ENCODE assay signal across 12 cellular contexts in the genomic region with DNA sequence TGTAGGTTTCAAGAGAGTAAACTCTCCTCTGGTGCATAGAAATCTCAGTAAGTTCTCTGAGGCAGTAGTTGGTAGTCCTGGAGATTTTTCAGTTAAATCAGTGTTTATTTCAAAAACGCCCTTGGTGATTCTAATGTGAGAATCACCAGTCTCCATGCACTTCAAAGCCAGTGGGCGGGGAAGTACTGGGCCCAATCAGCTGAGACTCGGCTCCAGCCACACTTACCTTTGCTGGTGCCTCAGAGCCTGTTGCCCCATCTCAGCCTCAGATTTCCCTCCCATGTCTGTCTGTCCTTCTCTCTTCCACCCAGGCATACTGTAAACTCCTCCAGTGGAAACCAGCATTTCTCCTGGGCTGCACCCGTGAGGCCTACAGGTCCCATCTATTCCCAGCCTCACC. TPM values are rescaled to one million over a fixed set of nuclear protein-coding genes. Genes with fewer than 3 reads are reported as not detected.
A peak's percentile ranks its signal among the peaks of the same experiment; 100 is the strongest.
DNase-seq lines count a peak whose midpoint lies in the region; ATAC-seq, FAIRE-seq and TF ChIP-seq lines count a peak whose summit lies in the region.
"Had no signal": no experiment of that assay in that cellular context is flagged by ENCODE, and none has a peak within 500 bp of the region (broad histone marks: within the 10 kb centered on the region; RNA-seq: fewer than 3 reads in every experiment).

No MANE protein-coding gene starts in this region.

- TF ChIP-seq CTCF in CD14-positive monocyte (IDR thresholded peaks at IDR 0.05), result no peak
- TF ChIP-seq CTCF in HFFc6 (IDR thresholded peaks at IDR 0.05), result no peak
- no peak for TF ChIP-seq CTCF in astrocyte (IDR thresholded peaks at IDR 0.05; ENCODE audit: insufficient read depth, low read depth, low read length)
- no peak for TF ChIP-seq CTCF in Calu3 (IDR thresholded peaks at IDR 0.05; ENCODE audit: unreplicated experiment)

- peaks cover 38% of the 10 kb centered on the region for H3K4me1 Mint-ChIP-seq in CD14-positive monocyte
- H3K4me1 Mint-ChIP-seq in HFFc6 (ENCODE audit: low read depth), result peaks cover 23% of the 10 kb centered on the region
- peaks cover 20% of the 10 kb centered on the region for H3K4me1 Mint-ChIP-seq in astrocyte (ENCODE audit: low read depth, unreplicated experiment)
- peaks cover 24% of the 10 kb centered on the region for H3K4me1 Mint-ChIP-seq in Calu3 (ENCODE audit: low read depth, unreplicated experiment)

- H3K4me3 ChIP-seq in astrocyte (ENCODE audit: insufficient read depth, low read depth, low read length) (no peak overlapping the region), mesodermal cell (ENCODE audit: extremely low read depth, insufficient read depth, low read length, poor library complexity, severe bottlenecking) (no peak overlapping the region)

- H3K4me3 Mint-ChIP-seq in CD14-positive monocyte (no peak overlapping the region), HFFc6 (peak overlapping the region; percentile 70), astrocyte (ENCODE audit: unreplicated experiment) (no peak overlapping the region), Calu3 (ENCODE audit: low read depth, unreplicated experiment) (no peak overlapping the region)

- DNase-seq in CD14-positive monocyte (ENCODE audit: low spot score), result no peak
- DNase-seq in HFFc6, result no peak
- no peak for DNase-seq in astrocyte (ENCODE audit: low read depth)
- DNase-seq in left colon, result no peak
- no peak for DNase-seq in Calu3
- DNase-seq in SW 1271 (lab: John Stamatoyannopoulos, UW), result no peak
- no peak for DNase-seq in KBM-7
- DNase-seq: DMS153, NCI-H187 treated with DMSO at 0.1 percent for 48 hours, retina, SHP77 had no signal

- H3K36me3 ChIP-seq in astrocyte (ENCODE audit: insufficient read depth, low read length) (no peaks in the 10 kb centered on the region), mesodermal cell (ENCODE audit: control insufficient read depth, insufficient read depth, low read length) (no peaks in the 10 kb centered on the region)

- H3K9me3 ChIP-seq in astrocyte (ENCODE audit: insufficient read depth, low read depth, low read length), result no peaks in the 10 kb centered on the region
- H3K9me3 ChIP-seq in mesodermal cell (ENCODE audit: control insufficient read depth, low read length), result no peaks in the 10 kb centered on the region

- 73 to 79% methylated on average over 3 to 4 of the region's 4 CpGs for WGBS in mesodermal cell (ENCODE audit: insufficient coverage in 2 of 2), 2 experiments

- H3K4me1 ChIP-seq in astrocyte (ENCODE audit: insufficient read depth, low read length) (peaks cover 7% of the 10 kb centered on the region), mesodermal cell (ENCODE audit: control insufficient read depth, insufficient read depth, low read length, poor library complexity, severe bottlenecking) (peaks cover 14% of the 10 kb centered on the region)

- no peaks in the 10 kb centered on the region for H3K79me2 ChIP-seq in astrocyte (ENCODE audit: insufficient read depth, low read length)

- H3K27me3 ChIP-seq in astrocyte (ENCODE audit: insufficient read depth, low read length), result no peaks in the 10 kb centered on the region

- intact Hi-C loops in CD14-positive monocyte (cut with micrococcal nuclease) (loop anchor here in 1 of 2 donors (10.0 kb wide), 1 partner anchor 53 kb away; no protein-coding TSS in a partner anchor), left colon (cut with DNase I, micrococcal nuclease) (loop anchor here in 1 of 2 donors (10.0 kb wide), 1 partner anchor 53 kb away; no protein-coding TSS in a partner anchor), Calu3 (cut with micrococcal nuclease; ENCODE audit: unreplicated experiment) (loop anchor here (5.0 kb wide), 2 partner anchors 44 to 624 kb away; no protein-coding TSS in a partner anchor)

- no peaks in the 10 kb centered on the region for H3K9me3 Mint-ChIP-seq in CD14-positive monocyte
- H3K9me3 Mint-ChIP-seq in HFFc6, result no peaks in the 10 kb centered on the region
- no peaks in the 10 kb centered on the region for H3K9me3 Mint-ChIP-seq in astrocyte (ENCODE audit: unreplicated experiment)
- no peaks in the 10 kb centered on the region for H3K9me3 Mint-ChIP-seq in Calu3 (ENCODE audit: low read depth, unreplicated experiment)

- H3K36me3 Mint-ChIP-seq in CD14-positive monocyte (peaks cover 2 to 3% of the 10 kb centered on the region in 2 donors), HFFc6 (ENCODE audit: low read depth) (no peaks in the 10 kb centered on the region), astrocyte (ENCODE audit: low read depth, unreplicated experiment) (no peaks in the 10 kb centered on the region), Calu3 (ENCODE audit: insufficient read depth, unreplicated experiment) (no peaks in the 10 kb centered on the region)

- in situ Hi-C loops in KBM-7 (cut with MboI; ENCODE audit: low pct_unique_long_range_greater_than_20kb, low sequenced_read_pairs), result no loop called here

- H3K27ac Mint-ChIP-seq in CD14-positive monocyte, result peak overlapping the region; percentile 47 to 78 (median 68)
- H3K27ac Mint-ChIP-seq in HFFc6, result peak overlapping the region; percentile 61
- peak overlapping the region; percentile 4 for H3K27ac Mint-ChIP-seq in astrocyte (ENCODE audit: unreplicated experiment)
- no peak overlapping the region for H3K27ac Mint-ChIP-seq in Calu3 (ENCODE audit: unreplicated experiment)

- CTCF ChIA-PET in Calu3 (lab: Charles Lee), result interaction anchor here (2.2 to 2.8 kb wide), 2 partner anchors 8 to 55 kb away, joined by 13 to 17 read pairs; partner anchors contain the start of gene MGST2

- BruUV-seq in Calu3 (replicated peaks; lab: Mats Ljungman, UMichigan), result no TSS peak

- H2AFZ ChIP-seq in astrocyte (ENCODE audit: low read depth, low read length), result peak overlapping the region; percentile 47

- peak overlapping the region; percentile 71 for H3K4me2 ChIP-seq in astrocyte (ENCODE audit: low read length)

- H3K9ac ChIP-seq in astrocyte (ENCODE audit: low read length), result peak overlapping the region; percentile 32

- no peak overlapping the region for H3K27ac ChIP-seq in astrocyte (ENCODE audit: low read depth, low read length)
- peak overlapping the region; percentile 33 for H3K27ac ChIP-seq in mesodermal cell (ENCODE audit: low read depth, low read length, severe bottlenecking)

- H3K27me3 Mint-ChIP-seq in CD14-positive monocyte (ENCODE audit: low read depth in 3 of 3), result peaks cover 0 to 7% (median 0%) of the 10 kb centered on the region in 3 donors
- H3K27me3 Mint-ChIP-seq in HFFc6 (ENCODE audit: insufficient read depth), result peaks cover 14% of the 10 kb centered on the region
- peaks cover 4% of the 10 kb centered on the region for H3K27me3 Mint-ChIP-seq in astrocyte (ENCODE audit: low read depth, unreplicated experiment)
- H3K27me3 Mint-ChIP-seq in Calu3 (ENCODE audit: unreplicated experiment), result no peaks in the 10 kb centered on the region

- no peak for ATAC-seq in left colon

- FAIRE-seq in astrocyte (lab: Jason Lieb, UNC), result no peak

- no peaks in the 10 kb centered on the region for H4K20me1 ChIP-seq in astrocyte (ENCODE audit: insufficient read depth, low read length)

RNA-seq across cellular contexts. Expression of gene MGST2, which starts 7.4 kb away (rescaled TPM):
- polyA plus RNA-seq in CD14-positive monocyte, result 100 to 1,000 TPM; 153 to 221 TPM
- 10 to 100 TPM in 1 of 6 experiments, 1 to 10 TPM in 5; 5.0 to 11.4 (median 5.7) TPM for total RNA-seq in HFFc6 (2021; fragmentation: NEBNext Ultra II Directional; extraction: Animal tissue kit (Norgen Biotek cat#: 25700))
- total RNA-seq in astrocyte (16.5 and 17.6 TPM in 2 replicates), left colon (100 to 1,000 TPM in 1 of 2 donors, 10 to 100 TPM in 1; 99.1 to 129 TPM), Calu3 (2022) (31.9 and 33.7 TPM in 2 replicates)
- polyA plus RNA-seq in mesodermal cell (2013, experiment 1 of 2), result 31.3 TPM
- polyA plus RNA-seq in mesodermal cell (2013, experiment 2 of 2), result 30.6 TPM
